ENCODE assay signal across 10 cellular contexts in genomic region chr6:163413054-163413344, GRCh38. TPM values are rescaled to one million over a fixed set of nuclear protein-coding genes. Genes with fewer than 3 reads are reported as not detected.
DNase-seq lines count a peak whose midpoint lies in the region; ATAC-seq, FAIRE-seq and TF ChIP-seq lines count a peak whose summit lies in the region.
"Had no signal": no experiment of that assay in that cellular context is flagged by ENCODE, and none has a peak within 500 bp of the region (broad histone marks: within the 10 kb centered on the region; RNA-seq: fewer than 3 reads in every experiment).

No MANE protein-coding gene starts in this region.

- no peak for TF ChIP-seq POLR2A in HepG2 (IDR thresholded peaks at IDR 0.05; ENCODE audit: insufficient read depth in 1 of 2, low read depth in 2 of 2, low read length in 2 of 2)
- TF ChIP-seq POLR2A in tibial nerve (IDR thresholded peaks at IDR 0.05), result no peak

- H3K4me3 ChIP-seq in HepG2 (replicated peaks in 1 of 3; ENCODE audit: insufficient read depth in 1 of 3, low read depth in 2 of 3, low read length in 3 of 3) (peak overlapping the region; percentile 75 to 97 (median 87)), tibial nerve (peak overlapping the region; percentile 48 to 99 (median 91))

- WGBS in adipose tissue, 3 donors, result 0 to 2% (median 1%) methylated on average over 7 of the region's 7 CpGs
- 2% methylated on average over 7 of the region's 7 CpGs for WGBS in HepG2 (ENCODE audit: low lambda C conversion rate)
- 0 to 1% methylated on average over 7 of the region's 7 CpGs for WGBS in tibial nerve, 2 donors

- H3K36me3 ChIP-seq in HepG2 (replicated peaks in 1 of 2; ENCODE audit: control insufficient read depth in 1 of 2, insufficient read depth in 2 of 2, low read length in 2 of 2) (no peaks in the 10 kb centered on the region), tibial nerve (no peaks in the 10 kb centered on the region)

- H3K9me3 ChIP-seq in HepG2 (ENCODE audit: low read length), result no peaks in the 10 kb centered on the region
- H3K9me3 ChIP-seq in tibial nerve, result no peaks in the 10 kb centered on the region

- H3K4me1 ChIP-seq in HepG2 (ENCODE audit: insufficient read depth, low read length), result peaks cover 54% of the 10 kb centered on the region
- H3K4me1 ChIP-seq in tibial nerve, result peaks cover 0 to 16% (median 3%) of the 10 kb centered on the region in 4 donors

- H3K27ac ChIP-seq in adipose tissue (ENCODE audit: low read depth, low read length) (peak overlapping the region; percentile 98), HepG2 (ENCODE audit: extremely low read length, insufficient read depth, low read length) (peak overlapping the region; percentile 98), tibial nerve (peak overlapping the region; percentile 96 to 100 (median 99))

- no peak overlapping the region for H2AFZ ChIP-seq in HepG2 (ENCODE audit: low read length)

- H3K79me2 ChIP-seq in HepG2 (ENCODE audit: insufficient read depth, low read length), result peaks cover 40% of the 10 kb centered on the region

- peak overlapping the region; percentile 69 for H3K4me2 ChIP-seq in HepG2 (ENCODE audit: low read depth, low read length)

- POLR2A ChIA-PET in HepG2 (lab: Yijun Ruan, JAX), result no interaction called here

- no peak for TF ChIP-seq CTCF in HepG2 (CRISPR knock-in tag; IDR thresholded peaks at IDR 0.05)
- TF ChIP-seq CTCF in tibial nerve (IDR thresholded peaks at IDR 0.05), result no peak

- no peaks in the 10 kb centered on the region for H3K36me3 Mint-ChIP-seq in activated T-cell treated with anti-CD3 and anti-CD28 coated beads, Interleukin-2, amount 50 U/mL, for 4 hours (ENCODE audit: insufficient read depth)

- intact Hi-C loops in HepG2 (cut with micrococcal nuclease; ENCODE audit: unreplicated experiment), result loop anchor here (10.0 kb wide), 1 partner anchor 688 kb away; the partner anchor contains the start of genes PACRG and PRKN

- TF ChIP-seq RAD21 in HepG2 (CRISPR knock-in tag; IDR thresholded peaks at IDR 0.05), result no peak

- no peak for ATAC-seq in activated T-cell treated with anti-CD3 and anti-CD28 coated beads, Interleukin-2, amount 50 U/mL, for 4 hours
- no peak for ATAC-seq in HepG2
- no peak for ATAC-seq in HG03378 (IDR thresholded peaks at IDR 0.05; ENCODE audit: unreplicated experiment)
- ATAC-seq in HG02981 (IDR thresholded peaks at IDR 0.05; ENCODE audit: unreplicated experiment), result no peak

- in situ Hi-C loops in HepG2 (cut with HindIII; ENCODE audit: extremely low pct_ligation_motif_present, low pct_unique_long_range_greater_than_20kb), result loop anchor here (25.0 kb wide), 1 partner anchor 699 kb away; no protein-coding TSS in a partner anchor

- TF ChIP-seq EP300 in HepG2 (IDR thresholded peaks at IDR 0.05; ENCODE audit: low read depth in 2 of 2, low read length in 2 of 2), result no peak
- TF ChIP-seq EP300 in HepG2 (CRISPR knock-in tag; IDR thresholded peaks at IDR 0.05; ENCODE audit: borderline replicate concordance), result no peak
- TF ChIP-seq EP300 in tibial nerve (IDR thresholded peaks at IDR 0.05), result peak in 1 of 2 donors; percentile 64

- no peak for FAIRE-seq in HepG2 (lab: Jason Lieb, UNC)
- FAIRE-seq: G401.6, TTC549 had no signal

- H3K27me3 Mint-ChIP-seq in activated T-cell treated with anti-CD3 and anti-CD28 coated beads, Interleukin-2, amount 50 U/mL, for 4 hours (ENCODE audit: low read depth), result no peaks in the 10 kb centered on the region

- no peak for DNase-seq in activated T-cell treated with anti-CD3 and anti-CD28 coated beads, Interleukin-2, amount 50 U/mL, for 4 hours
- DNase-seq in activated T-cell treated with anti-CD3 and anti-CD28 coated beads for 4 hours (no peak), HepG2 (ENCODE audit: low spot score) (no peak), tibial nerve (ENCODE audit: low spot score in 2 of 2) (no peak), NCI-H187 treated with DMSO at 0.1 percent for 48 hours (lab: John Stamatoyannopoulos, UW) (no peak)

- peaks cover 13% of the 10 kb centered on the region for H4K20me1 ChIP-seq in HepG2 (ENCODE audit: insufficient read depth, low read length)

- no peaks in the 10 kb centered on the region; a peak in 1 of 5 replicates for H3K27me3 ChIP-seq in HepG2 (ENCODE audit: control insufficient read depth in 1 of 2, insufficient read depth in 2 of 2, low read length in 2 of 2)
- no peaks in the 10 kb centered on the region for H3K27me3 ChIP-seq in tibial nerve

- H3K9ac ChIP-seq in HepG2 (ENCODE audit: insufficient read depth, low read depth, low read length), result peak overlapping the region; percentile 94

- TSS peak; percentile 84 for BruUV-seq in HepG2 (replicated peaks; lab: Mats Ljungman, UMichigan)

- H3K4me3 Mint-ChIP-seq in activated T-cell treated with anti-CD3 and anti-CD28 coated beads, Interleukin-2, amount 50 U/mL, for 4 hours, result peak overlapping the region; percentile 78

- H3K4me1 Mint-ChIP-seq in activated T-cell treated with anti-CD3 and anti-CD28 coated beads, Interleukin-2, amount 50 U/mL, for 4 hours (ENCODE audit: low read depth), result peaks cover 24% of the 10 kb centered on the region

- H3K9me3 Mint-ChIP-seq in activated T-cell treated with anti-CD3 and anti-CD28 coated beads, Interleukin-2, amount 50 U/mL, for 4 hours, result no peaks in the 10 kb centered on the region

- CTCF ChIA-PET in HepG2 (lab: Yijun Ruan, JAX; ENCODE audit: low intra/inter-chr PET ratio, low total read pairs), result no interaction called here

TF ChIP-seq in HepG2, 621 proteins besides CTCF, POLR2A, EP300 and RAD21 (continues in another document):
- TF ChIP-seq TEAD3 (CRISPR knock-in tag; optimal IDR thresholded peaks at IDR 0.05; ENCODE audit: borderline replicate concordance) (peak; percentile 56), AHDC1 (CRISPR knock-in tag; IDR thresholded peaks at IDR 0.05; ENCODE audit: borderline replicate concordance) (0 out of 2 replicates have a peak, but pooled peaks have one; percentile 11), ZNF292 (CRISPR knock-in tag; IDR thresholded peaks at IDR 0.05; ENCODE audit: borderline replicate concordance, low read depth) (no peak)

RNA-seq across cellular contexts. Expression of gene QKI, which starts 1.5 kb away (rescaled TPM):
- 10 to 100 TPM; 58.6 to 65.4 (median 61.2) TPM for total RNA-seq in activated T-cell treated with anti-CD3 and anti-CD28 coated beads, Interleukin-2, amount 50 U/mL, for 4 hours
- polyA plus RNA-seq in adipose tissue, result 100 to 1,000 TPM in 1 of 3 donors, 10 to 100 TPM in 2; 20.1 to 110 (median 51.2) TPM
- 136 and 167 TPM in 2 replicates for total RNA-seq in HepG2 (2016; rRNA removed; fragmentation: Illumina TruSeq; extraction: Trizol)
- 33.5 and 40.4 TPM in 2 replicates for total RNA-seq in HepG2 (2016; cell fraction: cytosol; rRNA removed; fragmentation: Illumina TruSeq; extraction: Trizol; ENCODE audit: low read depth)
- 141 and 159 TPM in 2 replicates for total RNA-seq in HepG2 (2016; cell fraction: insoluble cytoplasmic fraction; rRNA removed; fragmentation: Illumina TruSeq; extraction: Trizol)
- total RNA-seq in HepG2 (2016; cell fraction: membrane; rRNA removed; fragmentation: Illumina TruSeq; extraction: Trizol), result 82.9 and 85.6 TPM in 2 replicates
- total RNA-seq in HepG2 (2016; cell fraction: nucleus; rRNA removed; fragmentation: Illumina TruSeq; extraction: Trizol), result 114 and 126 TPM in 2 replicates
- 117 and 137 TPM in 2 replicates for polyA plus RNA-seq in HepG2 (2011; rRNA removed)
- polyA plus RNA-seq in HepG2 (2011; cell fraction: cytosol; rRNA removed), result 108 and 115 TPM in 2 replicates
- polyA plus RNA-seq in HepG2 (2011; cell fraction: nucleus; rRNA removed), result 73.5 and 79.1 TPM in 2 replicates
- polyA plus RNA-seq in HepG2 (2012), result 77.5 and 90.6 TPM in 2 replicates
- polyA plus RNA-seq in HepG2 (2016; cell fraction: cytosol; fragmentation: Illumina TruSeq; extraction: Trizol; ENCODE audit: low read depth), result 5.6 and 6.8 TPM in 2 replicates
- 101 and 120 TPM in 2 replicates for polyA plus RNA-seq in HepG2 (2016; cell fraction: insoluble cytoplasmic fraction; fragmentation: Illumina TruSeq; extraction: Trizol; ENCODE audit: low read depth)
- polyA plus RNA-seq in HepG2 (2016; cell fraction: membrane; fragmentation: Illumina TruSeq; extraction: Trizol; ENCODE audit: low read depth), result 23.6 and 26.7 TPM in 2 replicates
- polyA plus RNA-seq in HepG2 (2016; cell fraction: nucleus; fragmentation: Illumina TruSeq; extraction: Trizol; ENCODE audit: insufficient read depth, low read depth), result 50.1 and 57.9 TPM in 2 replicates
- 195 and 554 TPM in 2 replicates for polyA minus RNA-seq in HepG2 (2011; rRNA and poly(A)+ RNA removed; ENCODE audit: low replicate concordance)
- polyA minus RNA-seq in HepG2 (2011; cell fraction: cytosol; rRNA and poly(A)+ RNA removed), result 175 and 185 TPM in 2 replicates
- 261 and 310 TPM in 2 replicates for polyA minus RNA-seq in HepG2 (2011; cell fraction: nucleus; rRNA and poly(A)+ RNA removed)
- 100 to 1,000 TPM; 365 to 570 (median 511) TPM for total RNA-seq in tibial nerve
